8 cellular contexts compared by ENCODE assay signal in genomic region chr7:95545007-95545615, GRCh38. TPM values are rescaled to one million over a fixed set of nuclear protein-coding genes. Genes with fewer than 3 reads are reported as not detected.
A peak's percentile ranks its signal among the peaks of the same experiment; 100 is the strongest.
DNase-seq lines count a peak whose midpoint lies in the region; ATAC-seq and TF ChIP-seq lines count a peak whose summit lies in the region.

No MANE protein-coding gene starts in this region.

- no peaks in the 10 kb centered on the region for H3K36me3 ChIP-seq in osteoblast (ENCODE audit: insufficient read depth, low read length)

- H3K4me3 ChIP-seq in osteoblast (ENCODE audit: insufficient read depth, low read length), result peak overlapping the region; percentile 72

- no peak for ATAC-seq in GM19023 (IDR thresholded peaks at IDR 0.05; ENCODE audit: unreplicated experiment)
- no peak for ATAC-seq in HG03095 (IDR thresholded peaks at IDR 0.05; ENCODE audit: unreplicated experiment)

- H3K79me2 ChIP-seq in osteoblast (ENCODE audit: insufficient read depth, low read length), result no peaks in the 10 kb centered on the region

- peak overlapping the region; percentile 93 for H2AFZ ChIP-seq in osteoblast (ENCODE audit: low read length)

- no peaks in the 10 kb centered on the region for H4K20me1 ChIP-seq in osteoblast (ENCODE audit: insufficient read depth, low read length)

- H3K4me2 ChIP-seq in osteoblast (ENCODE audit: insufficient read depth, low read length), result peak overlapping the region; percentile 89

- H3K4me1 ChIP-seq in osteoblast (ENCODE audit: insufficient read depth, low read length), result peaks cover 14% of the 10 kb centered on the region

- TF ChIP-seq CTCF in osteoblast (IDR thresholded peaks at IDR 0.05; ENCODE audit: extremely low read depth, low read depth, low read length), result peak; percentile 83

- H3K9me3 ChIP-seq in osteoblast (ENCODE audit: low read depth, low read length), result no peaks in the 10 kb centered on the region

- DNase-seq in SIG-M5 treated with dmso at 0.1 percent for 504 hours (lab: John Stamatoyannopoulos, UW; ENCODE audit: unreplicated experiment) (peak; percentile 7), SIG-M5 (lab: John Stamatoyannopoulos, UW) (no peak), SW480 (ENCODE audit: low spot score) (peak; percentile 64), foreskin melanocyte (peak; percentile 55), osteoblast (ENCODE audit: insufficient read length, low spot score, missing footprints) (peak; percentile 89)
- no peak for DNase-seq in activated T-cell treated with anti-CD3 and anti-CD28 coated beads, Interleukin-2, amount 50 U/mL, for 48 hours

- peaks cover 6% of the 10 kb centered on the region for H3K27me3 ChIP-seq in osteoblast (ENCODE audit: insufficient read depth, low read length)

- H3K27ac ChIP-seq in osteoblast (ENCODE audit: low read depth, low read length), result peak overlapping the region; percentile 52

RNA-seq across cellular contexts. Expression of gene PDK4, which starts 51.2 kb away (rescaled TPM):
- 0.36 and 0.59 TPM in 2 replicates for total RNA-seq in osteoblast

RNA-seq across cellular contexts. Expression of gene ASB4, which starts 59.4 kb away (rescaled TPM):
- not detected in 2 replicates for total RNA-seq in osteoblast

Comparison
In these comparisons a context has a peak if more than half of its experiments do, and no peak if none do; other contexts are left out.
1. DNase-seq: peak in SIG-M5 treated with dmso at 0.1 percent for 504 hours (single experiment), SW480 (single experiment), foreskin melanocyte (single experiment) and osteoblast (single experiment); none in SIG-M5 (single experiment) and activated T-cell treated with anti-CD3 and anti-CD28 coated beads, Interleukin-2, amount 50 U/mL, for 48 hours (0 of 2).